5 cellular contexts compared by ENCODE assay signal in the genomic region with DNA sequence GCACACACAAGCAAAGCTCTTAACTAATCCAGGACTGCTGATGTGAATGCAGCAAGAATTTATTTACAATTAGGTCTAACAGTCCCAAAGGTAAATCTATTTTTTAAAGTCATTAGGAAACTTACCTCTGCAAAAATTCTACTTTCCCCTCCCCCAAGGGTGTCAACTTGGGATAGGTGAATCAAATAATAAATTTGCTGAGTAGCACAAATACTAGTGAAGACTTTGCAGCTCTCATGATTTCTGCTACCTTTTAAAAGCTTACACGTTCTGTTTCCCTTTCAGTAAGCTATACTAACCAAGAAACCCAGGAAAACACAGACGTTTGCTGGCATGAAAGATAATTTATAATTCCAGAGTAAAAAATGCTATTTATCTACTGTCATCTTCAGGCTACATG.
"Had no signal": no experiment of that assay in that cellular context is flagged by ENCODE, and none has a peak within 500 bp of the region (broad histone marks: within the 10 kb centered on the region; RNA-seq: fewer than 3 reads in every experiment).

No MANE protein-coding gene starts in this region.

- DNase-seq: KBM-7, KG1 had no signal

- H3K4me2 ChIP-seq: KMS-11 had no signal

- FAIRE-seq: HTR-8/SVneo had no signal

- H3K9ac ChIP-seq: KMS-11 had no signal

- H3K27ac ChIP-seq: HL-60, KMS-11 had no signal
